30 cellular contexts compared by ENCODE assay signal in genomic region chr9:103287361-103287760, GRCh38.
"Had no signal": no experiment of that assay in that cellular context is flagged by ENCODE, and none has a peak within 500 bp of the region (broad histone marks: within the 10 kb centered on the region; RNA-seq: fewer than 3 reads in every experiment).

No MANE protein-coding gene starts in this region.

- H3K4me3 ChIP-seq: adrenal gland, body of pancreas, esophagus muscularis mucosa, gastrocnemius medialis, heart left ventricle had no signal

- DNase-seq: activated CD4-positive, alpha-beta memory T cell treated with anti-CD3 and anti-CD28 coated beads for 36 hours; activated CD4-positive, alpha-beta T cell treated with anti-CD3 and anti-CD28 coated beads for 36 hours; activated CD4-positive, alpha-beta T cell treated with anti-CD3 and anti-CD28 coated beads, Interleukin-2, amount 10 ng/mL, durations not matched to agents 24 days and 14 days; activated CD4-positive, CD25-positive, alpha-beta regulatory T cell; activated CD4-positive, CD25-positive, alpha-beta regulatory T cell treated with anti-CD3 and anti-CD28 coated beads, Interleukin-2, amount 50 U/mL, for 72 hours; activated CD8-positive, alpha-beta memory T cell treated with anti-CD3 and anti-CD28 coated beads, Interleukin-2, amount 10 ng/mL, durations not matched to agents 7 days and 5 days; activated CD8-positive, alpha-beta memory T cell treated with anti-CD3 and anti-CD28 coated beads, Interleukin-2, amount 50 U/mL, for 4 hours; activated CD8-positive, alpha-beta T cell treated with anti-CD3 and anti-CD28 coated beads, Interleukin-2, amount 10 ng/mL, durations not matched to agents 7 days and 5 days; activated effector memory CD4-positive, alpha-beta T cell treated with anti-CD3 and anti-CD28 coated beads, Interleukin-2, amount 50 U/mL, for 16 hours; activated naive CD4-positive, alpha-beta T cell treated with anti-CD3 and anti-CD28 coated beads for 36 hours; activated naive CD8-positive, alpha-beta T cell treated with anti-CD3 and anti-CD28 coated beads for 36 hours; activated naive CD8-positive, alpha-beta T cell treated with anti-CD3 and anti-CD28 coated beads, Interleukin-2, amount 50 U/mL, for 24 hours; activated T-cell treated with anti-CD3 and anti-CD28 coated beads, Interleukin-2, amount 50 U/mL, for 1 hour; activated T-cell treated with anti-CD3 and anti-CD28 coated beads, Interleukin-2, amount 50 U/mL, for 48 hours; adrenal gland; amygdala; aorta; body of pancreas; caudate nucleus; cortex of kidney; dermis blood vessel endothelial cell; effector CD4-positive, alpha-beta T cell; effector memory CD8-positive, alpha-beta T cell; erythroblast; foreskin keratinocyte; gastrocnemius medialis; glutamatergic neuron; heart left ventricle; T-helper 2 cell had no signal

- H3K9me3 ChIP-seq: adrenal gland, body of pancreas, esophagus muscularis mucosa, gastrocnemius medialis, heart left ventricle had no signal

- H3K36me3 ChIP-seq: adrenal gland, esophagus muscularis mucosa, gastrocnemius medialis, heart left ventricle had no signal

- H3K27ac ChIP-seq: adrenal gland, body of pancreas, esophagus muscularis mucosa, foreskin keratinocyte, gastrocnemius medialis, heart left ventricle had no signal

- H3K4me1 ChIP-seq: adrenal gland, body of pancreas, esophagus muscularis mucosa, foreskin keratinocyte, gastrocnemius medialis, heart left ventricle had no signal
